Comparison of ENCODE assay signal across 1 cellular context in genomic region chr17:82273327-82274133, GRCh38.
A peak's percentile ranks its signal among the peaks of the same experiment; 100 is the strongest.
TF ChIP-seq lines count a peak whose summit lies in the region.

Gene CSNK1D, minus strand, starts transcription at chr17:82273700. Its CDS starts 319 bp downstream, at chr17:82273381.

TF ChIP-seq in HepG2, 621 proteins besides CTCF, POLR2A, EP300 and RAD21 (continued from another document and continues in another):
- TF ChIP-seq ZFP91 (CRISPR knock-in tag; IDR thresholded peaks at IDR 0.05; ENCODE audit: borderline replicate concordance) (peak; percentile 94), ZNF331 (CRISPR knock-in tag; IDR thresholded peaks at IDR 0.05) (peak; percentile 8; the same call in 1 of the 2 replicates), ZKSCAN8 (CRISPR knock-in tag; IDR thresholded peaks at IDR 0.05; ENCODE audit: borderline replicate concordance) (peak; percentile 25; the same call in 1 of the 2 replicates), E2F2 (CRISPR knock-in tag; IDR thresholded peaks at IDR 0.05; ENCODE audit: borderline replicate concordance) (peak; percentile 76; the same call in 1 of the 2 replicates), TSC22D2 (CRISPR knock-in tag; IDR thresholded peaks at IDR 0.05; ENCODE audit: borderline replicate concordance) (peak; percentile 93; the same call in 1 of the 2 replicates), ZNF414 (CRISPR knock-in tag; IDR thresholded peaks at IDR 0.05) (peak; percentile 77; the same call in 1 of the 2 replicates), KIAA2018 (CRISPR knock-in tag; IDR thresholded peaks at IDR 0.05; ENCODE audit: borderline replicate concordance) (no peak), ZNF580 (CRISPR knock-in tag; IDR thresholded peaks at IDR 0.05; ENCODE audit: borderline replicate concordance, low read depth) (peak; percentile 90), HDAC1 (CRISPR knock-in tag; IDR thresholded peaks at IDR 0.05) (peak; percentile 89), ESRRA (CRISPR knock-in tag; IDR thresholded peaks at IDR 0.05; ENCODE audit: low read depth) (peak; percentile 73; the same call in 1 of the 2 replicates), ZNF564 (CRISPR knock-in tag; IDR thresholded peaks at IDR 0.05) (peak; percentile 92; the same call in 1 of the 2 replicates), THRA (CRISPR knock-in tag; IDR thresholded peaks at IDR 0.05; ENCODE audit: borderline replicate concordance) (peak; percentile 79), ZNF746 (CRISPR knock-in tag; IDR thresholded peaks at IDR 0.05) (peak; percentile 91), YY1 (IDR thresholded peaks at IDR 0.05; ENCODE audit: insufficient read depth, insufficient replicate concordance, low read depth, low read length) (peak; percentile 95), SMARCE1 (IDR thresholded peaks at IDR 0.05; ENCODE audit: borderline replicate concordance) (no peak), ZNF383 (CRISPR knock-in tag; IDR thresholded peaks at IDR 0.05; ENCODE audit: borderline replicate concordance) (peak; percentile 61; the same call in 1 of the 2 replicates), GMEB1 (CRISPR knock-in tag; IDR thresholded peaks at IDR 0.05; ENCODE audit: borderline replicate concordance) (peak; percentile 86), HNF4A (CRISPR knock-in tag; IDR thresholded peaks at IDR 0.05) (peak; percentile 22), RFX5 (IDR thresholded peaks at IDR 0.05; ENCODE audit: low read depth, low read length) (peak; percentile 94), EZH2 (conservative IDR thresholded peaks at IDR 0.05; ENCODE audit: low read depth, low read length) (no peak), ZIK1 (CRISPR knock-in tag; IDR thresholded peaks at IDR 0.05; ENCODE audit: borderline replicate concordance, low read depth) (peak; percentile 88), SRY (CRISPR knock-in tag; IDR thresholded peaks at IDR 0.05) (peak; percentile 96; the same call in 1 of the 2 replicates), ZNF687 (CRISPR knock-in tag; IDR thresholded peaks at IDR 0.05) (peak; percentile 95), MATR3 (CRISPR knock-in tag; IDR thresholded peaks at IDR 0.05) (no peak)
- TF ChIP-seq, protein P1, sequence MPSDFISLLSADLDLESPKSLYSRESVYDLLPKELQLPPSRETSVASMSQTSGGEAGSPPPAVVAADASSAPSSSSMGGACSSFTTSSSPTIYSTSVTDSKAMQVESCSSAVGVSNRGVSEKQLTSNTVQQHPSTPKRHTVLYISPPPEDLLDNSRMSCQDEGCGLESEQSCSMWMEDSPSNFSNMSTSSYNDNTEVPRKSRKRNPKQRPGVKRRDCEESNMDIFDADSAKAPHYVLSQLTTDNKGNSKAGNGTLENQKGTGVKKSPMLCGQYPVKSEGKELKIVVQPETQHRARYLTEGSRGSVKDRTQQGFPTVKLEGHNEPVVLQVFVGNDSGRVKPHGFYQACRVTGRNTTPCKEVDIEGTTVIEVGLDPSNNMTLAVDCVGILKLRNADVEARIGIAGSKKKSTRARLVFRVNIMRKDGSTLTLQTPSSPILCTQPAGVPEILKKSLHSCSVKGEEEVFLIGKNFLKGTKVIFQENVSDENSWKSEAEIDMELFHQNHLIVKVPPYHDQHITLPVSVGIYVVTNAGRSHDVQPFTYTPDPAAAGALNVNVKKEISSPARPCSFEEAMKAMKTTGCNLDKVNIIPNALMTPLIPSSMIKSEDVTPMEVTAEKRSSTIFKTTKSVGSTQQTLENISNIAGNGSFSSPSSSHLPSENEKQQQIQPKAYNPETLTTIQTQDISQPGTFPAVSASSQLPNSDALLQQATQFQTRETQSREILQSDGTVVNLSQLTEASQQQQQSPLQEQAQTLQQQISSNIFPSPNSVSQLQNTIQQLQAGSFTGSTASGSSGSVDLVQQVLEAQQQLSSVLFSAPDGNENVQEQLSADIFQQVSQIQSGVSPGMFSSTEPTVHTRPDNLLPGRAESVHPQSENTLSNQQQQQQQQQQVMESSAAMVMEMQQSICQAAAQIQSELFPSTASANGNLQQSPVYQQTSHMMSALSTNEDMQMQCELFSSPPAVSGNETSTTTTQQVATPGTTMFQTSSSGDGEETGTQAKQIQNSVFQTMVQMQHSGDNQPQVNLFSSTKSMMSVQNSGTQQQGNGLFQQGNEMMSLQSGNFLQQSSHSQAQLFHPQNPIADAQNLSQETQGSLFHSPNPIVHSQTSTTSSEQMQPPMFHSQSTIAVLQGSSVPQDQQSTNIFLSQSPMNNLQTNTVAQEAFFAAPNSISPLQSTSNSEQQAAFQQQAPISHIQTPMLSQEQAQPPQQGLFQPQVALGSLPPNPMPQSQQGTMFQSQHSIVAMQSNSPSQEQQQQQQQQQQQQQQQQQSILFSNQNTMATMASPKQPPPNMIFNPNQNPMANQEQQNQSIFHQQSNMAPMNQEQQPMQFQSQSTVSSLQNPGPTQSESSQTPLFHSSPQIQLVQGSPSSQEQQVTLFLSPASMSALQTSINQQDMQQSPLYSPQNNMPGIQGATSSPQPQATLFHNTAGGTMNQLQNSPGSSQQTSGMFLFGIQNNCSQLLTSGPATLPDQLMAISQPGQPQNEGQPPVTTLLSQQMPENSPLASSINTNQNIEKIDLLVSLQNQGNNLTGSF (CRISPR knock-in tag; IDR thresholded peaks at IDR 0.05): peak; percentile 90; the same call in 1 of the 2 replicates
